ENCODE assay signal across 23 cellular contexts in the genomic region with DNA sequence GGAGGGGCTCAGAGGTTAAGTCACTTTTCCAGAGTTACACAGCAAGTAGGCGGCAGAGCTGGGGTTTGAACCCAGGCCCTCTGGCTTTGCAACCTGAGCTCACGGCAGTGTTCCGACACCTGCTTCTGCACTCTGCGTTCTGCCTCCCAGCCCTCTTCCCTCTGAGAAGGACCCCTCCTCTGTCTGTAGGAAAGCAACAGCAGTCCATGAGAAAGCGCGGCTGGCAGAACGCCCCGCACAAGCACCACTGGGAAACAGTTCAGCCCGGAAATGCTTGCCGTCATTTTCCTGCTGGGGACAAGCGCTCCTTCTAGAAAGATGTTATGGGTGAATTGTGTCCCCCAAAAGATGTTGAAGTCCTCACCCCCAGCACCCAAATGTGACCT.
A peak's percentile ranks its signal among the peaks of the same experiment; 100 is the strongest.
DNase-seq lines count a peak whose midpoint lies in the region; ATAC-seq and TF ChIP-seq lines count a peak whose summit lies in the region.
"Had no signal": no experiment of that assay in that cellular context is flagged by ENCODE, and none has a peak within 500 bp of the region (broad histone marks: within the 10 kb centered on the region; RNA-seq: fewer than 3 reads in every experiment).

No MANE protein-coding gene starts in this region.

- H3K27me3 ChIP-seq in HUES64 (ENCODE audit: insufficient read depth, low read length) (peaks cover 3% of the 10 kb centered on the region; the same call in 1 of the 2 replicates), endodermal cell (ENCODE audit: control insufficient read depth, insufficient read depth, low read length, poor library complexity, severe bottlenecking) (no peaks in the 10 kb centered on the region)

- H3K27ac ChIP-seq in HUES64 (ENCODE audit: low read depth, low read length) (no peak overlapping the region), endodermal cell (ENCODE audit: low read depth, low read length) (no peak overlapping the region)
- H3K27ac ChIP-seq: GM23248 had no signal

- ATAC-seq in sciatic nerve (no peak), HG03442 (IDR thresholded peaks at IDR 0.05; ENCODE audit: unreplicated experiment) (no peak)
- ATAC-seq in activated CD4-positive, CD25-positive, alpha-beta regulatory T cell treated with anti-CD3 and anti-CD28 coated beads, Interleukin-2, amount 50 U/mL, for 24 hours: no peak
- ATAC-seq: Right ventricle myocardium inferior had no signal

- 86% methylated on average over 11 of the region's 11 CpGs for WGBS in HUES64
- WGBS in endodermal cell (ENCODE audit: insufficient coverage in 1 of 2, insufficient read length in 1 of 2), 2 experiments: 88 to 93% methylated on average over 10 to 11 of the region's 11 CpGs

- H3K9ac ChIP-seq in HUES64 (ENCODE audit: low read depth, low read length): 0 out of 2 replicates have a peak overlapping the region, but pooled peaks have one; percentile 2
- H3K9ac ChIP-seq in endodermal cell (ENCODE audit: extremely low read depth, low read length, poor library complexity, severe bottlenecking): no peak overlapping the region
- H3K9ac ChIP-seq: GM23248 had no signal

- no peaks in the 10 kb centered on the region for H3K9me3 Mint-ChIP-seq in endodermal cell

- H3K4me1 ChIP-seq in HUES64 (ENCODE audit: insufficient read depth, low read length): peaks cover 17% of the 10 kb centered on the region
- H3K4me1 ChIP-seq in endodermal cell (ENCODE audit: control insufficient read depth, insufficient read depth, low read length): peaks cover 4% of the 10 kb centered on the region
- H3K4me1 ChIP-seq: HAP-1 had no signal

- TF ChIP-seq CTCF in endodermal cell (conservative IDR thresholded peaks at IDR 0.05): no peak

- H3K4me3 Mint-ChIP-seq in endodermal cell: no peak overlapping the region

- H3K36me3 ChIP-seq in HUES64 (ENCODE audit: insufficient read depth, low read length) (no peaks in the 10 kb centered on the region), endodermal cell (ENCODE audit: control insufficient read depth, insufficient read depth, low read length) (no peaks in the 10 kb centered on the region)
- H3K36me3 ChIP-seq: HAP-1 had no signal

- H3K27me3 Mint-ChIP-seq in endodermal cell (ENCODE audit: insufficient read depth): peaks cover 3% of the 10 kb centered on the region

- H3K4me3 ChIP-seq in HUES64 (ENCODE audit: low read length) (no peak overlapping the region), endodermal cell (ENCODE audit: low read length) (no peak overlapping the region)
- H3K4me3 ChIP-seq: GM23248, HAP-1 had no signal

- H3K9me3 ChIP-seq in HUES64 (ENCODE audit: insufficient read depth, low read depth, low read length) (no peaks in the 10 kb centered on the region), endodermal cell (ENCODE audit: control insufficient read depth, low read length) (no peaks in the 10 kb centered on the region)
- H3K9me3 ChIP-seq: HAP-1 had no signal

- DNase-seq in SKM-1 treated with dmso at 0.1 percent for 144 hours (lab: John Stamatoyannopoulos, UW; ENCODE audit: unreplicated experiment) (peak; percentile 35), SKM-1 (lab: John Stamatoyannopoulos, UW; ENCODE audit: unreplicated experiment) (no peak), endodermal cell (peak; percentile 47), sciatic nerve (ENCODE audit: low spot score) (peak; percentile 46)
- no peak for DNase-seq in effector CD8-positive, alpha-beta T cell (lab: John Stamatoyannopoulos, UW)
- DNase-seq: DMS79; GM23248; Karpas-422; NCI-H1092; NCI-H1436; NCI-H2029; NCI-H2171; NCI-H345; NCI-H524; NCI-H774; NK-92 treated with Interleukin-12 subunit alpha and Interleukin-12 subunit beta, amount 100 ng/mL, for 24 hours; OCI-M1; SW 1271 had no signal

- no peaks in the 10 kb centered on the region for H3K36me3 Mint-ChIP-seq in endodermal cell (ENCODE audit: low read depth)

- H3K4me1 Mint-ChIP-seq in endodermal cell: no peaks in the 10 kb centered on the region

- H3K27ac Mint-ChIP-seq in endodermal cell: no peak overlapping the region

- intact Hi-C loops in sciatic nerve (cut with DNase I): no loop called here

Comparison
In these comparisons a context has a peak if more than half of its experiments do, and no peak if none do; other contexts are left out.
1. DNase-seq: peak in SKM-1 treated with dmso at 0.1 percent for 144 hours (single experiment), endodermal cell (single experiment) and sciatic nerve (single experiment); none in SKM-1 (single experiment) and effector CD8-positive, alpha-beta T cell (single experiment).